8 cellular contexts compared by ENCODE assay signal in genomic region chr3:157618075-157618760, GRCh38.
DNase-seq lines count a peak whose midpoint lies in the region; ATAC-seq and TF ChIP-seq lines count a peak whose summit lies in the region.

No MANE protein-coding gene starts in this region.

- H3K27me3 ChIP-seq in neural progenitor cell: no peaks in the 10 kb centered on the region

- no peak overlapping the region for H3K4me2 ChIP-seq in neural progenitor cell

- peak; percentile 81 for DNase-seq in AG10803 (ENCODE audit: low read depth)
- peak; percentile 95 for DNase-seq in NCI-H1105 treated with DMSO at 0.1 percent for 48 hours (lab: John Stamatoyannopoulos, UW)
- DNase-seq in SKM-1 (lab: John Stamatoyannopoulos, UW; ENCODE audit: unreplicated experiment): peak; percentile 59
- peak; percentile 63 for DNase-seq in fibroblast of gingiva (ENCODE audit: low read depth)
- peak; percentile 55 for DNase-seq in neural progenitor cell (ENCODE audit: low spot score)
- DNase-seq in effector CD8-positive, alpha-beta T cell (lab: John Stamatoyannopoulos, UW): no peak

- peaks cover 5% of the 10 kb centered on the region for H3K27me3 Mint-ChIP-seq in neural progenitor cell (ENCODE audit: insufficient read depth, low read depth)

- no peaks in the 10 kb centered on the region for H3K36me3 ChIP-seq in neural progenitor cell

- ATAC-seq in GM18499 (IDR thresholded peaks at IDR 0.05; ENCODE audit: insufficient read depth, unreplicated experiment): peak; percentile 90
- ATAC-seq in HG02852 (IDR thresholded peaks at IDR 0.05; ENCODE audit: unreplicated experiment): peak; percentile 72

- no peak overlapping the region for H2AFZ ChIP-seq in neural progenitor cell (replicated peaks)

- no peak overlapping the region for H3K27ac ChIP-seq in neural progenitor cell

- H3K4me3 ChIP-seq in AG10803 (ENCODE audit: low read length): no peak overlapping the region
- no peak overlapping the region for H3K4me3 ChIP-seq in neural progenitor cell

- H3K79me2 ChIP-seq in neural progenitor cell (ENCODE audit: low read depth): no peaks in the 10 kb centered on the region

- TF ChIP-seq CTCF in AG10803 (conservative IDR thresholded peaks at IDR 0.05; ENCODE audit: low read length) (peak; percentile 68), neural progenitor cell (IDR thresholded peaks at IDR 0.05) (peak; percentile 74)

- no peak overlapping the region for H3K9ac ChIP-seq in neural progenitor cell

- no peaks in the 10 kb centered on the region for H4K20me1 ChIP-seq in neural progenitor cell (ENCODE audit: low read depth)

- H3K4me1 Mint-ChIP-seq in neural progenitor cell: peaks cover 5% of the 10 kb centered on the region

- no peaks in the 10 kb centered on the region for H3F3A ChIP-seq in neural progenitor cell (ENCODE audit: low read depth)

- no peaks in the 10 kb centered on the region for H3K4me1 ChIP-seq in neural progenitor cell

- no peaks in the 10 kb centered on the region for H3K9me3 ChIP-seq in neural progenitor cell (ENCODE audit: low read depth)

- no peak overlapping the region for H3K27ac Mint-ChIP-seq in neural progenitor cell

- H3K9me3 Mint-ChIP-seq in neural progenitor cell: no peaks in the 10 kb centered on the region

- H3K4me3 Mint-ChIP-seq in neural progenitor cell: no peak overlapping the region

- no peaks in the 10 kb centered on the region for H3K36me3 Mint-ChIP-seq in neural progenitor cell
